ENCODE assay signal across 8 cellular contexts in the genomic region with DNA sequence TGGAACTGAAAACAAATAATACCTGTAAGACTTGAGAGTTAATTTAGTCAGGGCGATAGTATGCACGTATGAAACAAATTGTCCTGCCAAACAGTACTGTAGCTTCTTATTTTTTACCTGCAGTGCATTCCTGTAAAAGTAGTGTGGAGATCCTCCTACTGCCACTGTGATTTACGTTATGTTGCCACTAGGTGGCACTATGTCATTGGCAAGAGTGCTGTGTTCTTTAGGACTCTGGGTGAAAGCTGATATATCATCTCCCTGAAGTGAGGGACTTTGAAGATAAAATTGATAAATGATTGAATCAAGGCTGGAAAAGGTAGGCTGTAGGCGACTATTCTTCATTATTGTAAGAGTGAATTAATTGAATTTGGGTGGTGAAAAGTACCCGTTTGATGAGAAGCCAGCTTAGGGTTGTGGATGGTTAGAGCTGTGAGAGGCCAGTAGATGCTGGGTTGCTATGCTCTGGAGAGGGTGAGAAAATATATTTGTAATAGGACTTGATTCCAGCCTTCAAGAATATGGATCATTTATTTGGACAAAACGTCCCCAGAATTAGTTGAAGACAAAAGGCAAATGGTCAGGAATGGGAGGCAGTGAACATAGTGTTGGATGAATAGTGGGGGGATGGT. TPM values are rescaled to one million over a fixed set of nuclear protein-coding genes. Genes with fewer than 3 reads are reported as not detected.
DNase-seq lines count a peak whose midpoint lies in the region; ATAC-seq, FAIRE-seq and TF ChIP-seq lines count a peak whose summit lies in the region.
"Not testable (repeated sequence)": the region's sequence is repeated elsewhere in the genome, so short reads cannot be mapped to it uniquely, and the experiment has no call there.

No MANE protein-coding gene starts in this region.

- not testable (repeated sequence) for H3K27me3 Mint-ChIP-seq in stimulated activated naive CD8-positive, alpha-beta T cell treated with anti-CD3 and anti-CD28 coated beads, Interleukin-15, amount 100 ng/mL, for 72 hours

- H3K4me3 Mint-ChIP-seq in stimulated activated naive CD8-positive, alpha-beta T cell treated with anti-CD3 and anti-CD28 coated beads, Interleukin-15, amount 100 ng/mL, for 72 hours, result not testable (repeated sequence)

- not testable (repeated sequence) for H3K9me3 Mint-ChIP-seq in stimulated activated naive CD8-positive, alpha-beta T cell treated with anti-CD3 and anti-CD28 coated beads, Interleukin-15, amount 100 ng/mL, for 72 hours

- H3K27ac Mint-ChIP-seq in stimulated activated naive CD8-positive, alpha-beta T cell treated with anti-CD3 and anti-CD28 coated beads, Interleukin-15, amount 100 ng/mL, for 72 hours, result not testable (repeated sequence)

- ATAC-seq in GM21423 (IDR thresholded peaks at IDR 0.05; ENCODE audit: unreplicated experiment) (peak; percentile 86), HG03139 (IDR thresholded peaks at IDR 0.05; ENCODE audit: unreplicated experiment) (peak; percentile 68), omental fat pad (ENCODE audit: low FRiP score) (peak; percentile 90)
- peak; percentile 90 for ATAC-seq in stimulated activated naive CD8-positive, alpha-beta T cell treated with anti-CD3 and anti-CD28 coated beads, Interleukin-15, amount 100 ng/mL, for 72 hours

- TF ChIP-seq CTCF in GM12865 (IDR thresholded peaks at IDR 0.05; ENCODE audit: insufficient read depth, low read depth, low read length, missing control alignments), result peak; percentile 16
- not testable (repeated sequence) for TF ChIP-seq CTCF in omental fat pad (IDR thresholded peaks at IDR 0.05)

- FAIRE-seq in frontal cortex (lab: Jason Lieb, UNC), result peak; percentile 79

- not testable (repeated sequence) for DNase-seq in GM12865 (ENCODE audit: low read depth); frontal cortex (ENCODE audit: low spot score in 2 of 2); omental fat pad (ENCODE audit: low spot score)
- DNase-seq in activated CD4-positive, alpha-beta T cell treated with anti-CD3 and anti-CD28 coated beads for 1 hour, result peak; percentile 8
- DNase-seq in activated naive CD4-positive, alpha-beta T cell treated with anti-CD3 and anti-CD28 coated beads, Interleukin-2, amount 50 U/mL, for 16 hours, result peak; percentile 26
- peak in 1 of 2 donors; percentile 49 for DNase-seq in stimulated activated naive CD8-positive, alpha-beta T cell treated with anti-CD3 and anti-CD28 coated beads, Interleukin-15, amount 100 ng/mL, for 72 hours

- not testable (repeated sequence) for H3K4me3 ChIP-seq in GM12865 (ENCODE audit: low read depth, low read length)

- H3K4me1 Mint-ChIP-seq in stimulated activated naive CD8-positive, alpha-beta T cell treated with anti-CD3 and anti-CD28 coated beads, Interleukin-15, amount 100 ng/mL, for 72 hours, result not testable (repeated sequence)

RNA-seq across cellular contexts. Expression of gene GOLGA6L10, which starts 16.5 kb away (rescaled TPM):
- 2.0 TPM for total RNA-seq in frontal cortex
- total RNA-seq in omental fat pad, result 1 to 10 TPM in 2 of 4 donors, under 1 TPM in 2; 0.56 to 1.3 (median 0.87) TPM
